7 cellular contexts compared by ENCODE assay signal in genomic region chr19:54136086-54136863, GRCh38. TPM values are rescaled to one million over a fixed set of nuclear protein-coding genes. Genes with fewer than 3 reads are reported as not detected.
A peak's percentile ranks its signal among the peaks of the same experiment; 100 is the strongest.
DNase-seq lines count a peak whose midpoint lies in the region; ATAC-seq, FAIRE-seq and TF ChIP-seq lines count a peak whose summit lies in the region.

No MANE protein-coding gene starts in this region.

- peaks cover 6% of the 10 kb centered on the region; the same call in 1 of the 2 replicates for H4K20me1 ChIP-seq in MM.1S (ENCODE audit: insufficient read depth, low read length)

- DNase-seq in MM.1S: peak; percentile 27
- no peak for DNase-seq in stimulated activated CD4-positive, alpha-beta T cell treated with anti-CD3 and anti-CD28 coated beads, Interleukin-15, amount 100 ng/mL, for 24 hours
- no peak for DNase-seq in frontal cortex (ENCODE audit: low spot score in 2 of 2)

- peak overlapping the region; percentile 86 for H3K4me2 ChIP-seq in MM.1S (ENCODE audit: low read depth, low read length)

- peak overlapping the region; percentile 24; the same call in 1 of the 2 replicates for H3K27ac ChIP-seq in MM.1S (ENCODE audit: low read length)
- peak overlapping the region; percentile 2 for H3K27ac ChIP-seq in cingulate gyrus (ENCODE audit: low read depth, low read length)
- H3K27ac ChIP-seq in muscle layer of colon (ENCODE audit: low read depth, low read length): peak overlapping the region; percentile 49

- ATAC-seq in HG02759 (IDR thresholded peaks at IDR 0.05; ENCODE audit: unreplicated experiment): no peak

- H3K27me3 ChIP-seq in MM.1S (replicated peaks; ENCODE audit: insufficient read depth, low read length) (no peaks in the 10 kb centered on the region), muscle layer of colon (ENCODE audit: control insufficient read depth in 1 of 2, insufficient read depth in 2 of 2, low read length in 2 of 2) (no peaks in the 10 kb centered on the region)

- H3K9ac ChIP-seq in MM.1S (ENCODE audit: low read length) (peak overlapping the region; percentile 35; the same call in 1 of the 2 replicates), muscle layer of colon (ENCODE audit: low read length) (peak overlapping the region; percentile 53)

- H3K79me2 ChIP-seq in MM.1S (ENCODE audit: low read length): peaks cover 37% of the 10 kb centered on the region

- H3K9me2 ChIP-seq in MM.1S (replicated peaks; ENCODE audit: insufficient read depth, low read length): no peaks in the 10 kb centered on the region

- H3K4me1 ChIP-seq in MM.1S (ENCODE audit: low read length): peaks cover 10% of the 10 kb centered on the region
- peaks cover 35% of the 10 kb centered on the region for H3K4me1 ChIP-seq in muscle layer of colon (ENCODE audit: insufficient read depth, low read length)

- H3K36me3 ChIP-seq in MM.1S (replicated peaks; ENCODE audit: insufficient read depth, low read length) (no peaks in the 10 kb centered on the region), muscle layer of colon (ENCODE audit: insufficient read depth, low read length) (peaks cover 16% of the 10 kb centered on the region)

- no peak for FAIRE-seq in frontal cortex (lab: Jason Lieb, UNC)

- H3K9me3 ChIP-seq in MM.1S (replicated peaks; ENCODE audit: insufficient read depth, low read length): no peaks in the 10 kb centered on the region
- H3K9me3 ChIP-seq in muscle layer of colon (ENCODE audit: low read length): no peaks in the 10 kb centered on the region

- peak overlapping the region; percentile 75 for H2AFZ ChIP-seq in MM.1S (ENCODE audit: low read length)

- H3F3A ChIP-seq in MM.1S (ENCODE audit: insufficient read depth, low read length): no peaks in the 10 kb centered on the region

- peak overlapping the region; percentile 41 for H3K4me3 ChIP-seq in GM12875 (ENCODE audit: low read depth, low read length)
- H3K4me3 ChIP-seq in MM.1S (ENCODE audit: low read length): peak overlapping the region; percentile 69
- peak overlapping the region; percentile 61 to 84 for H3K4me3 ChIP-seq in muscle layer of colon (ENCODE audit: low read depth in 1 of 2, low read length in 2 of 2)

- TF ChIP-seq CTCF in GM12875 (IDR thresholded peaks at IDR 0.05; ENCODE audit: borderline replicate concordance, insufficient read depth, low read depth, low read length) (no peak), MM.1S (IDR thresholded peaks at IDR 0.05; ENCODE audit: low read length) (no peak)

RNA-seq across cellular contexts. Expression of gene CNOT3, which starts 1.3 kb away (rescaled TPM):
- total RNA-seq in frontal cortex: 3.7 TPM

RNA-seq across cellular contexts. Expression of gene PRPF31, which starts 20.7 kb away (rescaled TPM):
- total RNA-seq in frontal cortex: 25.3 TPM

RNA-seq across cellular contexts. Expression of gene TFPT, which starts 20.8 kb away (rescaled TPM):
- total RNA-seq in frontal cortex: 6.5 TPM

RNA-seq across cellular contexts. Expression of gene LENG1, which starts 23.2 kb away (rescaled TPM):
- total RNA-seq in frontal cortex: 7.3 TPM

RNA-seq across cellular contexts. Expression of gene NDUFA3, which starts 33.6 kb away (rescaled TPM):
- 9.4 TPM for total RNA-seq in frontal cortex
